25 cellular contexts compared by ENCODE assay signal in genomic region chr5:128146671-128147070, GRCh38.
"Had no signal": no experiment of that assay in that cellular context is flagged by ENCODE, and none has a peak within 500 bp of the region (broad histone marks: within the 10 kb centered on the region; RNA-seq: fewer than 3 reads in every experiment).

No MANE protein-coding gene starts in this region.

- H3K36me3 ChIP-seq: neural progenitor cell, uterus had no signal

- DNase-seq: effector memory CD4-positive, alpha-beta T cell; hypothalamus; immature natural killer cell; kidney; mucosa of descending colon; naive B cell; posterior cingulate gyrus; psoas muscle; right cardiac atrium; sigmoid colon; spleen; stimulated activated CD4-positive, alpha-beta T cell treated with anti-CD3 and anti-CD28 coated beads, Interleukin-4, amount 100 ng/mL, for 4 hours; stimulated activated naive CD8-positive, alpha-beta T cell treated with anti-CD3 and anti-CD28 coated beads, Interleukin-15, Interleukin-2, amounts not matched to agents 100 U/mL and 50 U/mL, for 24 hours; transverse colon; upper lobe of right lung; uterus had no signal

- H3K4me3 Mint-ChIP-seq: immature natural killer cell; memory B cell; naive B cell; nephron; neural progenitor cell; stimulated activated memory B cell treated with anti-CD40 and anti-IgM and Interleukin-4, amounts not matched to agents 10 μg/mL and 1 μg/mL and 100 μg/mL, for 72 hours had no signal

- H3K4me3 ChIP-seq: esophagus muscularis mucosa, lung, mucosa of descending colon, neural progenitor cell, psoas muscle, sigmoid colon, spleen, transverse colon, upper lobe of right lung, uterus had no signal

- H3K27ac Mint-ChIP-seq: immature natural killer cell; memory B cell; nephron; neural progenitor cell; stimulated activated memory B cell treated with anti-CD40 and anti-IgM and Interleukin-4, amounts not matched to agents 10 μg/mL and 1 μg/mL and 100 μg/mL, for 72 hours had no signal

- H3K4me2 ChIP-seq: neural progenitor cell had no signal

- H3K27me3 ChIP-seq: esophagus muscularis mucosa, neural progenitor cell, sigmoid colon, spleen, transverse colon, upper lobe of right lung, uterus had no signal

- H2AFZ ChIP-seq: neural progenitor cell had no signal

- H3K9ac ChIP-seq: neural progenitor cell had no signal

- H3K27ac ChIP-seq: esophagus muscularis mucosa, neural progenitor cell, psoas muscle, sigmoid colon, spleen, transverse colon, upper lobe of right lung, uterus had no signal

- H3K27me3 Mint-ChIP-seq: memory B cell; naive B cell; stimulated activated memory B cell treated with anti-CD40 and anti-IgM and Interleukin-4, amounts not matched to agents 10 μg/mL and 1 μg/mL and 100 μg/mL, for 72 hours had no signal

- H3K9me3 ChIP-seq: esophagus muscularis mucosa, mucosa of descending colon, psoas muscle, sigmoid colon, spleen, transverse colon, upper lobe of right lung, uterus had no signal

- ATAC-seq: left lobe of liver; mucosa of descending colon; psoas muscle; right cardiac atrium; stimulated activated memory B cell treated with anti-CD40 and anti-IgM and Interleukin-4, amounts not matched to agents 10 μg/mL and 1 μg/mL and 100 μg/mL, for 72 hours; stimulated activated naive CD8-positive, alpha-beta T cell treated with anti-CD3 and anti-CD28 coated beads, Interleukin-15, Interleukin-2, amounts not matched to agents 100 U/mL and 50 U/mL, for 24 hours; upper lobe of right lung had no signal

- H3K4me1 ChIP-seq: neural progenitor cell, sigmoid colon, spleen, transverse colon, upper lobe of right lung, uterus had no signal

- H3K9me3 Mint-ChIP-seq: immature natural killer cell; memory B cell; naive B cell; nephron; neural progenitor cell; stimulated activated memory B cell treated with anti-CD40 and anti-IgM and Interleukin-4, amounts not matched to agents 10 μg/mL and 1 μg/mL and 100 μg/mL, for 72 hours had no signal

- H3K4me1 Mint-ChIP-seq: immature natural killer cell; memory B cell; naive B cell; nephron; neural progenitor cell; stimulated activated memory B cell treated with anti-CD40 and anti-IgM and Interleukin-4, amounts not matched to agents 10 μg/mL and 1 μg/mL and 100 μg/mL, for 72 hours had no signal

- FAIRE-seq: colon, endothelial cell of umbilical vein, kidney had no signal
